In genomic region chr11:12284321-12285050, GRCh38 we compare ENCODE assay signal across 14 cellular contexts.
A peak's percentile ranks its signal among the peaks of the same experiment; 100 is the strongest.
DNase-seq lines count a peak whose midpoint lies in the region; ATAC-seq and TF ChIP-seq lines count a peak whose summit lies in the region.
"Had no signal": no experiment of that assay in that cellular context is flagged by ENCODE, and none has a peak within 500 bp of the region (broad histone marks: within the 10 kb centered on the region; RNA-seq: fewer than 3 reads in every experiment).

No MANE protein-coding gene starts in this region.

- H3K27me3 ChIP-seq in foreskin keratinocyte, result no peaks in the 10 kb centered on the region

- peaks cover 4% of the 10 kb centered on the region for H3K4me1 Mint-ChIP-seq in activated CD4-positive, alpha-beta memory T cell treated with anti-CD3 and anti-CD28 coated beads, Interleukin-2, amount 10 ng/mL, durations not matched to agents 7 days and 5 days
- H3K4me1 Mint-ChIP-seq in activated CD4-positive, alpha-beta memory T cell treated with anti-CD3 and anti-CD28 coated beads for 36 hours (ENCODE audit: low read depth), result peaks cover 7% of the 10 kb centered on the region
- H3K4me1 Mint-ChIP-seq in type B pancreatic cell (ENCODE audit: unreplicated experiment), result peaks cover 10% of the 10 kb centered on the region

- CTCF ChIA-PET in activated CD4-positive, alpha-beta memory T cell treated with anti-CD3 and anti-CD28 coated beads, Interleukin-2, amount 10 ng/mL, durations not matched to agents 7 days and 5 days (lab: Charles Lee), result interaction anchor here (1.0 to 9.5 kb wide), 8 partner anchors 8 to 355 kb away, joined by 3 to 212 read pairs (median 4); no protein-coding TSS in a partner anchor
- CTCF ChIA-PET in activated CD4-positive, alpha-beta memory T cell treated with anti-CD3 and anti-CD28 coated beads for 36 hours (lab: Charles Lee), result interaction anchor here (0.8 to 12.0 kb wide), 4 partner anchors 35 to 235 kb away, joined by 3 to 418 read pairs (median 6); no protein-coding TSS in a partner anchor

- POLR2A ChIA-PET in activated CD4-positive, alpha-beta memory T cell treated with anti-CD3 and anti-CD28 coated beads, Interleukin-2, amount 10 ng/mL, durations not matched to agents 7 days and 5 days (lab: Charles Lee), result interaction anchor here (1.1 kb wide), 1 partner anchor 231 kb away, joined by 4 read pairs; no protein-coding TSS in a partner anchor
- POLR2A ChIA-PET in activated CD4-positive, alpha-beta memory T cell treated with anti-CD3 and anti-CD28 coated beads for 36 hours (lab: Charles Lee), result no interaction called here

- intact Hi-C loops in activated CD4-positive, alpha-beta memory T cell treated with anti-CD3 and anti-CD28 coated beads for 36 hours (cut with micrococcal nuclease), result loop anchor here (5.0 kb wide), 3 partner anchors 132 to 603 kb away; no protein-coding TSS in a partner anchor

- H3K36me3 Mint-ChIP-seq in activated CD4-positive, alpha-beta memory T cell treated with anti-CD3 and anti-CD28 coated beads, Interleukin-2, amount 10 ng/mL, durations not matched to agents 7 days and 5 days (ENCODE audit: low read depth), result no peaks in the 10 kb centered on the region
- H3K36me3 Mint-ChIP-seq in activated CD4-positive, alpha-beta memory T cell treated with anti-CD3 and anti-CD28 coated beads for 36 hours, result no peaks in the 10 kb centered on the region
- no peaks in the 10 kb centered on the region for H3K36me3 Mint-ChIP-seq in type B pancreatic cell

- no peaks in the 10 kb centered on the region for H3K9me3 Mint-ChIP-seq in activated CD4-positive, alpha-beta memory T cell treated with anti-CD3 and anti-CD28 coated beads, Interleukin-2, amount 10 ng/mL, durations not matched to agents 7 days and 5 days
- H3K9me3 Mint-ChIP-seq in activated CD4-positive, alpha-beta memory T cell treated with anti-CD3 and anti-CD28 coated beads for 36 hours, result no peaks in the 10 kb centered on the region
- H3K9me3 Mint-ChIP-seq in type B pancreatic cell, result no peaks in the 10 kb centered on the region
- H3K9me3 Mint-ChIP-seq: activated naive CD8-positive, alpha-beta T cell treated with anti-CD3 and anti-CD28 coated beads, Interleukin-2, amount 50 U/mL, for 24 hours; endodermal cell had no signal

- H3K27ac Mint-ChIP-seq in activated CD4-positive, alpha-beta memory T cell treated with anti-CD3 and anti-CD28 coated beads, Interleukin-2, amount 10 ng/mL, durations not matched to agents 7 days and 5 days, result no peak overlapping the region
- H3K27ac Mint-ChIP-seq in activated CD4-positive, alpha-beta memory T cell treated with anti-CD3 and anti-CD28 coated beads for 36 hours, result no peak overlapping the region
- no peak overlapping the region for H3K27ac Mint-ChIP-seq in type B pancreatic cell
- H3K27ac Mint-ChIP-seq: activated naive CD8-positive, alpha-beta T cell treated with anti-CD3 and anti-CD28 coated beads, Interleukin-2, amount 50 U/mL, for 24 hours; endodermal cell had no signal

- H3K27me3 Mint-ChIP-seq in activated CD4-positive, alpha-beta memory T cell treated with anti-CD3 and anti-CD28 coated beads, Interleukin-2, amount 10 ng/mL, durations not matched to agents 7 days and 5 days, result no peaks in the 10 kb centered on the region
- no peaks in the 10 kb centered on the region for H3K27me3 Mint-ChIP-seq in activated CD4-positive, alpha-beta memory T cell treated with anti-CD3 and anti-CD28 coated beads for 36 hours
- peaks cover 8% of the 10 kb centered on the region for H3K27me3 Mint-ChIP-seq in type B pancreatic cell

- peak; percentile 4 for DNase-seq in activated CD4-positive, alpha-beta memory T cell treated with anti-CD3 and anti-CD28 coated beads, Interleukin-2, amount 10 ng/mL, durations not matched to agents 7 days and 5 days
- DNase-seq in activated CD4-positive, alpha-beta memory T cell treated with anti-CD3 and anti-CD28 coated beads for 36 hours, result no peak
- peak; percentile 68 for DNase-seq in amniotic epithelial cell (ENCODE audit: low read depth)
- no peak for DNase-seq in foreskin keratinocyte
- DNase-seq in type B pancreatic cell (ENCODE audit: extremely low spot score, unreplicated experiment), result peak; percentile 52
- no peak for DNase-seq in D341Med (ENCODE audit: low spot score)
- DNase-seq in SIG-M5 (lab: John Stamatoyannopoulos, UW), result no peak
- DNase-seq: activated CD4-positive, alpha-beta T cell treated with anti-CD3 and anti-CD28 coated beads, Interleukin-2, amount 50 U/mL, for 48 hours; activated naive CD8-positive, alpha-beta T cell treated with anti-CD3 and anti-CD28 coated beads, Interleukin-2, amount 50 U/mL, for 24 hours; endodermal cell; NCI-H2171 treated with DMSO at 0.1 percent for 48 hours; T-helper 1 cell had no signal

- peaks cover 44% of the 10 kb centered on the region for H3K4me1 ChIP-seq in foreskin keratinocyte

- H3K27ac ChIP-seq in foreskin keratinocyte, result peak overlapping the region; percentile 17

- ATAC-seq in foreskin keratinocyte, result no peak
- no peak for ATAC-seq in HG03565 (IDR thresholded peaks at IDR 0.05; ENCODE audit: unreplicated experiment)
- ATAC-seq: A549; activated naive CD8-positive, alpha-beta T cell treated with anti-CD3 and anti-CD28 coated beads, Interleukin-2, amount 50 U/mL, for 24 hours had no signal

- no peak for TF ChIP-seq CTCF in foreskin keratinocyte (conservative IDR thresholded peaks at IDR 0.05)
- no peak for TF ChIP-seq CTCF in type B pancreatic cell (conservative IDR thresholded peaks at IDR 0.05)

- no peak overlapping the region for H3K4me3 Mint-ChIP-seq in activated CD4-positive, alpha-beta memory T cell treated with anti-CD3 and anti-CD28 coated beads, Interleukin-2, amount 10 ng/mL, durations not matched to agents 7 days and 5 days
- H3K4me3 Mint-ChIP-seq in activated CD4-positive, alpha-beta memory T cell treated with anti-CD3 and anti-CD28 coated beads for 36 hours, result no peak overlapping the region
- no peak overlapping the region for H3K4me3 Mint-ChIP-seq in type B pancreatic cell
- H3K4me3 Mint-ChIP-seq: activated naive CD8-positive, alpha-beta T cell treated with anti-CD3 and anti-CD28 coated beads, Interleukin-2, amount 50 U/mL, for 24 hours; endodermal cell had no signal

Comparison
In these comparisons a context has a peak if more than half of its experiments do, and no peak if none do; other contexts are left out.
1. DNase-seq: peak in activated CD4-positive, alpha-beta memory T cell treated with anti-CD3 and anti-CD28 coated beads, Interleukin-2, amount 10 ng/mL, durations not matched to agents 7 days and 5 days (single experiment), amniotic epithelial cell (single experiment) and type B pancreatic cell (single experiment); none in activated CD4-positive, alpha-beta memory T cell treated with anti-CD3 and anti-CD28 coated beads for 36 hours (single experiment), foreskin keratinocyte (0 of 2), D341Med (single experiment) and SIG-M5 (single experiment).